24 cellular contexts compared by ENCODE assay signal in the genomic region with DNA sequence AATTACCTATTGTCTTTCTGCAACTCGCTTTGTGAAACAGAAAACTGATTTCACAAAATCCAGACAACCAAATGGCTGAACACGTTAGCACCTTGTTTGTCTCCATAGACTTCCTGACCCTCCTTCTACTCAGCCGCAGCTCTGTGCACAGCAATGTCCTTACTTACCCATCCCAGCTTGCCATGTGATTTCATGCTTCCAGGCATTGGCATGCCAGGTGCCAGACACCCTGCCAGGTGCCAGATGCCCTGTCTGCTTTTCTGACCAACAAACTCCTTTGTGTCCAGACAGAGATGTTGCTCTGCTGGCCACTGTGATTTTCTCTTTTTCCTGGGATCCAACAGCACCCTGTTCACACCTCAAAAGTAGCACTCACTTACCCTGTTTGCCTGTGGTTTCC. TPM values are rescaled to one million over a fixed set of nuclear protein-coding genes. Genes with fewer than 3 reads are reported as not detected.
DNase-seq lines count a peak whose midpoint lies in the region; ATAC-seq and TF ChIP-seq lines count a peak whose summit lies in the region.
"Had no signal": no experiment of that assay in that cellular context is flagged by ENCODE, and none has a peak within 500 bp of the region (broad histone marks: within the 10 kb centered on the region; RNA-seq: fewer than 3 reads in every experiment).

No MANE protein-coding gene starts in this region.

- H3K18ac ChIP-seq in IMR-90 (ENCODE audit: low read depth, low read length) = no peak overlapping the region
- H3K18ac ChIP-seq in mesendoderm (ENCODE audit: low read length) = no peak overlapping the region

- H3K4me2 ChIP-seq in IMR-90 (ENCODE audit: low read depth, low read length) (no peak overlapping the region), mesendoderm (ENCODE audit: low read length) (no peak overlapping the region)
- H3K4me2 ChIP-seq: GM23338 had no signal

- 85% methylated on average over 3 of the region's 3 CpGs; no CpG with 5 or more reads in 1 of the 2 experiments for WGBS in IMR-90 (ENCODE audit: extremely low coverage in 2 of 2, insufficient read length in 1 of 2), 2 experiments
- no CpG with 5 or more reads among the region's 3 CpGs for WGBS in mesendoderm (ENCODE audit: extremely low coverage, insufficient coverage, low lambda C conversion rate)

- H3K4me3 ChIP-seq in IMR-90 (ENCODE audit: insufficient read depth, low read depth, low read length) (no peak overlapping the region), SJCRH30 (no peak overlapping the region), mesendoderm (ENCODE audit: low read length) (no peak overlapping the region)
- H3K4me3 ChIP-seq: GM12878, GM23338, HAP-1 had no signal

- CTCF ChIA-PET in IMR-90 (lab: Yijun Ruan, JAX) = no interaction called here
- CTCF ChIA-PET in GM10248 (lab: Yijun Ruan, JAX) = interaction anchor here (1.3 kb wide), 1 partner anchor 14 kb away, joined by 4 read pairs; no protein-coding TSS in a partner anchor

- no peak overlapping the region for H2BK5ac ChIP-seq in IMR-90 (ENCODE audit: low read depth, low read length, poor library complexity, severe bottlenecking)
- no peak overlapping the region for H2BK5ac ChIP-seq in mesendoderm (ENCODE audit: low read length)

- peak overlapping the region; percentile 46; the same call in 1 of the 2 replicates for H3K14ac ChIP-seq in IMR-90 (replicated peaks; ENCODE audit: low read depth, low read length)

- H2AK5ac ChIP-seq in IMR-90 (ENCODE audit: low read depth, low read length) (no peak overlapping the region), mesendoderm (ENCODE audit: low read length) (no peak overlapping the region)

- no peak overlapping the region for H3K23ac ChIP-seq in IMR-90 (ENCODE audit: low read depth, low read length)
- no peak overlapping the region for H3K23ac ChIP-seq in mesendoderm (ENCODE audit: low read length)

- H2BK15ac ChIP-seq in IMR-90 (ENCODE audit: low read depth, low read length) (no peak overlapping the region), mesendoderm (replicated peaks; ENCODE audit: low read depth) (no peak overlapping the region)

- H3K9me3 ChIP-seq in IMR-90 (ENCODE audit: control insufficient read depth, insufficient read depth, low read length) (no peaks in the 10 kb centered on the region; the same call in 1 of the 2 replicates), SJCRH30 (replicated peaks) (0 out of 2 replicates have a peak, but pooled peaks cover 5% of the 10 kb centered on the region)
- H3K9me3 ChIP-seq: HAP-1 had no signal

- DNase-seq in NCI-H146 (lab: John Stamatoyannopoulos, UW) = peak; percentile 62
- DNase-seq in NCI-H146 treated with DMSO at 0.1 percent for 48 hours (lab: John Stamatoyannopoulos, UW; ENCODE audit: unreplicated experiment) = no peak
- no peak for DNase-seq in IMR-90
- DNase-seq in SJCRH30 = peak in 1 of 2 experiments; percentile 9
- peak; percentile 37 for DNase-seq in mesendoderm
- no peak for DNase-seq in mesenteric fat pad (ENCODE audit: low spot score)
- DNase-seq in cortex of kidney (lab: John Stamatoyannopoulos, UW) = no peak
- no peak for DNase-seq in GM10248 (ENCODE audit: extremely low spot score)
- DNase-seq: CD4-positive, CD25-positive, alpha-beta regulatory T cell; HFFc6; NCI-H1105; NCI-H2029; Right ventricle myocardium superior; RPMI8226 had no signal

- H3K4me1 ChIP-seq in IMR-90 (ENCODE audit: control insufficient read depth, insufficient read depth, low read length) = peaks cover 13% of the 10 kb centered on the region
- H3K4me1 ChIP-seq in SJCRH30 = peaks cover 25% of the 10 kb centered on the region
- H3K4me1 ChIP-seq in mesendoderm (ENCODE audit: control insufficient read depth, low read depth, low read length) = no peaks in the 10 kb centered on the region
- H3K4me1 ChIP-seq: HAP-1 had no signal

- H3K27ac ChIP-seq in IMR-90 (ENCODE audit: insufficient read depth, low read length) = no peak overlapping the region
- H3K27ac ChIP-seq in SJCRH30 = peak overlapping the region; percentile 79
- H3K27ac ChIP-seq in mesendoderm (ENCODE audit: low read depth, low read length) = no peak overlapping the region

- dilution Hi-C loops in IMR-90 (cut with HindIII; ENCODE audit: low sequenced_read_pairs, unreplicated experiment) = no loop called here

- H3K9ac ChIP-seq in IMR-90 (ENCODE audit: low read depth, low read length) = no peak overlapping the region
- no peak overlapping the region for H3K9ac ChIP-seq in mesendoderm (ENCODE audit: low read length)

- no peak overlapping the region for H4K8ac ChIP-seq in IMR-90 (ENCODE audit: low read depth in 2 of 2, low read length in 2 of 2)
- H4K8ac ChIP-seq in mesendoderm (ENCODE audit: low read depth, low read length) = no peak overlapping the region

- H3K79me1 ChIP-seq in IMR-90 (ENCODE audit: low read depth in 1 of 2, low read length in 2 of 2) = no peaks in the 10 kb centered on the region
- no peaks in the 10 kb centered on the region for H3K79me1 ChIP-seq in mesendoderm (ENCODE audit: low read length)

- H4K5ac ChIP-seq in IMR-90 (ENCODE audit: low read depth, low read length) (no peak overlapping the region), mesendoderm (ENCODE audit: low read length) (no peak overlapping the region)

- peak overlapping the region; percentile 15; the same call in 1 of the 2 replicates for H4K91ac ChIP-seq in IMR-90 (ENCODE audit: insufficient read depth, low read depth, low read length)

- H3K9me1 ChIP-seq in IMR-90 (ENCODE audit: insufficient read depth, low read length) = peaks cover 12% of the 10 kb centered on the region

- no peaks in the 10 kb centered on the region for H3K79me2 ChIP-seq in mesendoderm (ENCODE audit: control insufficient read depth, insufficient read depth, low read length)

- TF ChIP-seq CTCF in IMR-90 (conservative IDR thresholded peaks at IDR 0.05; ENCODE audit: low read depth, low read length) (no peak), GM10248 (IDR thresholded peaks at IDR 0.05; ENCODE audit: control extremely low read depth, extremely low read depth, low read depth, missing control alignments) (no peak)

- no peak for TF ChIP-seq RAD21 in IMR-90 (IDR thresholded peaks at IDR 0.05; ENCODE audit: low read length)

- peak overlapping the region; percentile 55; the same call in 1 of the 2 replicates for H2BK120ac ChIP-seq in IMR-90 (ENCODE audit: low read depth, low read length)
- H2BK120ac ChIP-seq in mesendoderm (ENCODE audit: low read depth, low read length) = no peak overlapping the region

- POLR2A ChIA-PET in IMR-90 (lab: Charles Lee; ENCODE audit: unreplicated experiment) = no interaction called here
- POLR2A ChIA-PET in GM10248 (lab: Yijun Ruan, JAX) = no interaction called here

- ATAC-seq in IMR-90 (ENCODE audit: low read depth) = no peak
- ATAC-seq: GM12878, GM23338 had no signal

- intact Hi-C loops in IMR-90 (cut with micrococcal nuclease) = no loop called here

- H3K36me3 ChIP-seq in IMR-90 (ENCODE audit: control insufficient read depth, insufficient read depth, low read length) (no peaks in the 10 kb centered on the region), SJCRH30 (no peaks in the 10 kb centered on the region), mesendoderm (ENCODE audit: control insufficient read depth, insufficient read depth, low read length) (no peaks in the 10 kb centered on the region)
- H3K36me3 ChIP-seq: HAP-1 had no signal

- H2AK9ac ChIP-seq in IMR-90 (replicated peaks; ENCODE audit: low read depth, low read length, poor library complexity) = no peak overlapping the region

- no TSS peak for BruUV-seq in IMR-90 (replicated peaks; lab: Mats Ljungman, UMichigan)

- no peaks in the 10 kb centered on the region for H4K20me1 ChIP-seq in IMR-90 (ENCODE audit: insufficient read depth, low read length)

- H3K27me3 ChIP-seq in IMR-90 (ENCODE audit: control insufficient read depth, insufficient read depth, low read length) (no peaks in the 10 kb centered on the region), SJCRH30 (no peaks in the 10 kb centered on the region), mesendoderm (ENCODE audit: insufficient read depth, low read length, poor library complexity) (no peaks in the 10 kb centered on the region)

- H2AFZ ChIP-seq in IMR-90 (replicated peaks; ENCODE audit: low read length, poor library complexity) = no peak overlapping the region
- H2AFZ ChIP-seq: GM23338 had no signal

- H3K4ac ChIP-seq in IMR-90 (ENCODE audit: low read depth, low read length) (no peak overlapping the region), mesendoderm (ENCODE audit: low read depth, low read length) (no peak overlapping the region)

- H2BK20ac ChIP-seq in IMR-90 (ENCODE audit: low read depth, low read length) = no peak overlapping the region

- no peak overlapping the region for H3K56ac ChIP-seq in IMR-90 (ENCODE audit: extremely low read depth, insufficient read depth, low read length)
- no peak overlapping the region for H3K56ac ChIP-seq in mesendoderm (ENCODE audit: low read length)

- in situ Hi-C loops in IMR-90 (cut with MboI; ENCODE audit: low sequenced_read_pairs) = no loop called here

- TF ChIP-seq POLR2A in IMR-90 (IDR thresholded peaks at IDR 0.05; ENCODE audit: low read depth, low read length) = no peak

TF ChIP-seq in IMR-90, 13 proteins besides CTCF, POLR2A, EP300 and RAD21 (continues in another document):
- no peak for TF ChIP-seq MXI1 (IDR thresholded peaks at IDR 0.05; ENCODE audit: borderline replicate concordance, low read depth, low read length)
- no peak for TF ChIP-seq CEBPB (IDR thresholded peaks at IDR 0.05; ENCODE audit: low read depth, low read length)
- no peak for TF ChIP-seq NFE2L2 (IDR thresholded peaks at IDR 0.05; ENCODE audit: low read depth, low read length)

RNA-seq across cellular contexts. Expression of a gene that starts 16.1 kb away (rescaled TPM):
- total RNA-seq in IMR-90 (2012; rRNA removed) = not detected in 2 replicates
- not detected in 2 replicates for polyA plus RNA-seq in IMR-90 (2012; rRNA removed)
- polyA plus RNA-seq in IMR-90 (2012; cell fraction: cytosol; rRNA removed) = not detected in 2 replicates
- polyA plus RNA-seq in IMR-90 (2012; cell fraction: nucleus; rRNA removed; ENCODE audit: low replicate concordance) = not detected in 2 replicates
- not detected in 2 replicates for total RNA-seq in SJCRH30 (2014; rRNA removed; shearing (Covaris generic))
- not detected for polyA plus RNA-seq in mesendoderm (2013, experiment 1 of 2)
- not detected for polyA plus RNA-seq in mesendoderm (2013, experiment 2 of 2)
- total RNA-seq in mesenteric fat pad = not detected
- total RNA-seq: A172; CD4-positive, CD25-positive, alpha-beta regulatory T cell; Daoy; GM12878; GM23338; HFFc6; NCI-H460; Right ventricle myocardium superior; SK-MEL-5; T-helper 1 cell treated with Interleukin-12 subunit alpha and Interleukin-12 subunit beta and Interleukin-4 antibody, amounts not matched to agents 30 ng/mL and 1 ng/mL, for 36 hours had no signal
- polyA plus RNA-seq: BJ; CD4-positive, CD25-positive, alpha-beta regulatory T cell; GM12878; GM23338; IgD-negative memory B cell had no signal

RNA-seq across cellular contexts. Expression of a gene that starts 34.6 kb away (rescaled TPM):
- total RNA-seq in IMR-90 (2012; rRNA removed) (2.5 and 2.9 TPM in 2 replicates), mesenteric fat pad (41.7 TPM)
- 2.1 and 2.4 TPM in 2 replicates for polyA plus RNA-seq in IMR-90 (2012; rRNA removed)
- 1.2 and 1.3 TPM in 2 replicates for polyA plus RNA-seq in IMR-90 (2012; cell fraction: cytosol; rRNA removed)
- polyA plus RNA-seq in IMR-90 (2012; cell fraction: nucleus; rRNA removed; ENCODE audit: low replicate concordance) = 0.76 and 2.5 TPM in 2 replicates
- 7.1 and 7.2 TPM in 2 replicates for total RNA-seq in SJCRH30 (2014; rRNA removed; shearing (Covaris generic))
- 0.31 TPM for polyA plus RNA-seq in mesendoderm (2013, experiment 1 of 2)
- 0.28 TPM for polyA plus RNA-seq in mesendoderm (2013, experiment 2 of 2)
- total RNA-seq: CD4-positive, CD25-positive, alpha-beta regulatory T cell; GM12878; NCI-H460; SK-MEL-5 had no signal
- polyA plus RNA-seq: IgD-negative memory B cell had no signal

RNA-seq across cellular contexts. Expression of a gene that starts 38.3 kb away (rescaled TPM):
- not detected in 2 replicates for total RNA-seq in IMR-90 (2012; rRNA removed)
- polyA plus RNA-seq in IMR-90 (2012; rRNA removed) = not detected in 2 replicates
- polyA plus RNA-seq in IMR-90 (2012; cell fraction: cytosol; rRNA removed) = not detected in 2 replicates
- 0.21 TPM in 1 of 2 replicates, not detected in the other for polyA plus RNA-seq in IMR-90 (2012; cell fraction: nucleus; rRNA removed; ENCODE audit: low replicate concordance)
- total RNA-seq in SJCRH30 (2014; rRNA removed; shearing (Covaris generic)) = 2.1 and 2.5 TPM in 2 replicates
- 0.15 TPM for polyA plus RNA-seq in mesendoderm (2013, experiment 1 of 2)
- polyA plus RNA-seq in mesendoderm (2013, experiment 2 of 2) = 0.13 TPM
- total RNA-seq in mesenteric fat pad = 17.9 TPM
- total RNA-seq: A172, Daoy, GM23338, HFFc6, NCI-H460, SK-MEL-5 had no signal
- polyA plus RNA-seq: BJ, GM23338 had no signal

Comparison
In these comparisons a context has a peak if more than half of its experiments do, and no peak if none do; other contexts are left out.
1. DNase-seq: peak in NCI-H146 (single experiment) and mesendoderm (single experiment); none in NCI-H146 treated with DMSO at 0.1 percent for 48 hours (single experiment), IMR-90 (single experiment), mesenteric fat pad (single experiment), cortex of kidney (single experiment) and GM10248 (single experiment).